8 cellular contexts compared by ENCODE assay signal in genomic region chr7:101138149-101138870, GRCh38.
DNase-seq lines count a peak whose midpoint lies in the region; ATAC-seq and TF ChIP-seq lines count a peak whose summit lies in the region.

No MANE protein-coding gene starts in this region.

- peak; percentile 92 for TF ChIP-seq CTCF in GM06990 (IDR thresholded peaks at IDR 0.05; ENCODE audit: insufficient read depth, low read length, poor library complexity, severe bottlenecking)

- no peaks in the 10 kb centered on the region for H3K36me3 ChIP-seq in GM06990 (ENCODE audit: control insufficient read depth, insufficient read depth, low read length)

- no peaks in the 10 kb centered on the region for H3K9me3 Mint-ChIP-seq in memory B cell

- no peak overlapping the region for H3K27ac Mint-ChIP-seq in memory B cell

- peak; percentile 76 for DNase-seq in GM06990 (ENCODE audit: extremely low read depth, insufficient read length)
- DNase-seq in NCI-H2227 treated with DMSO at 0.1 percent for 48 hours (lab: John Stamatoyannopoulos, UW), result peak; percentile 81
- peak; percentile 91 for DNase-seq in activated CD4-positive, alpha-beta T cell treated with anti-CD3 and anti-CD28 coated beads for 48 hours
- DNase-seq in dedifferentiated amniotic fluid mesenchymal stem cell (ENCODE audit: extremely low spot score), result peak; percentile 89
- DNase-seq in memory B cell (ENCODE audit: low spot score in 2 of 2), result peak in 1 of 2 donors; percentile 47
- peak; percentile 80 to 87 for DNase-seq in stimulated activated CD8-positive, alpha-beta memory T cell treated with anti-CD3 and anti-CD28 coated beads, Interleukin-15, amount 100 ng/mL, for 4 hours (ENCODE audit: low read depth in 2 of 2)

- H3K4me3 Mint-ChIP-seq in memory B cell, result no peak overlapping the region

- H3K4me1 Mint-ChIP-seq in memory B cell, result peaks cover 6% of the 10 kb centered on the region

- peak; percentile 67 for ATAC-seq in HG02885 (IDR thresholded peaks at IDR 0.05; ENCODE audit: poor library complexity, unreplicated experiment)
- peak; percentile 90 for ATAC-seq in memory B cell (ENCODE audit: low read depth)
- no peak for ATAC-seq in HG02870 (IDR thresholded peaks at IDR 0.05; ENCODE audit: unreplicated experiment)

- H3K27me3 Mint-ChIP-seq in memory B cell, result peaks cover 29% of the 10 kb centered on the region

- H3K4me3 ChIP-seq in GM06990 (replicated peaks; ENCODE audit: low read depth, low read length), result peak overlapping the region; percentile 19; the same call in 1 of the 2 replicates

- H3K27me3 ChIP-seq in GM06990 (replicated peaks; ENCODE audit: control insufficient read depth, insufficient read depth, low read length), result no peaks in the 10 kb centered on the region; the same call in 1 of the 2 replicates

- no peaks in the 10 kb centered on the region for H3K36me3 Mint-ChIP-seq in memory B cell
